In the genomic region with DNA sequence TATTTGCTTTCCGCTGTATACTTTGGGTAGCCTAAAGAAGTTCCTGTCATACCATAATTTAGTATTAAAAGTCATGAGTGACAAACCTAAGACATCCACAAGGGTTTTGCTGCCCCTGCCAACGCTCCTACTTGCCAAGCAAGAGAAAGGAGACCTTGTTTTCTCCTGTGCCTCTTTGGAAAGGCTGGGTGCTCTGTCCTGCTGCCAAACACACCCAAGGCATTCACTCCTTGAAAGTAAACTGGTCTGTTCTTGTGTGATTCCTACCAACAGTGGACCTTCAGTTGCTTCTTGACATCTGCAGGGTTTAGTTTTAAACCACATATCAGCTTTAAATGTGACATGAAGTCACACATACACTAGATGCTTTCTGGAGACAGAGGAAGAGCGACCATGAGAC, we compare ENCODE assay signal across 18 cellular contexts.
"Had no signal": no experiment of that assay in that cellular context is flagged by ENCODE, and none has a peak within 500 bp of the region (broad histone marks: within the 10 kb centered on the region; RNA-seq: fewer than 3 reads in every experiment).

No MANE protein-coding gene starts in this region.

- H3K27me3 ChIP-seq: esophagus squamous epithelium, gastroesophageal sphincter, spleen, stomach had no signal

- H3K9me3 Mint-ChIP-seq: effector memory CD8-positive, alpha-beta T cell had no signal

- H3K4me3 Mint-ChIP-seq: central memory CD8-positive, alpha-beta T cell; dendritic cell treated with granulocyte-macrophage colony-stimulating factor and Interleukin-4, amounts not matched to agents 40 ng/mL and 50 ng/mL, for 4 days; effector memory CD8-positive, alpha-beta T cell; natural killer cell had no signal

- H3K9me3 ChIP-seq: gastroesophageal sphincter, psoas muscle, thoracic aorta had no signal

- H3K4me3 ChIP-seq: esophagus squamous epithelium, gastroesophageal sphincter, psoas muscle, spleen, stomach, thoracic aorta had no signal

- ATAC-seq: effector memory CD8-positive, alpha-beta T cell; gastroesophageal sphincter; natural killer cell; psoas muscle; sciatic nerve had no signal

- H3K36me3 ChIP-seq: thoracic aorta had no signal

- H3K27ac Mint-ChIP-seq: dendritic cell treated with granulocyte-macrophage colony-stimulating factor and Interleukin-4, amounts not matched to agents 40 ng/mL and 50 ng/mL, for 4 days; effector memory CD8-positive, alpha-beta T cell; natural killer cell had no signal

- H3K4me1 ChIP-seq: esophagus squamous epithelium, gastroesophageal sphincter, parathyroid adenoma, psoas muscle, spleen, stomach had no signal

- H3K27me3 Mint-ChIP-seq: central memory CD8-positive, alpha-beta T cell; dendritic cell treated with granulocyte-macrophage colony-stimulating factor and Interleukin-4, amounts not matched to agents 40 ng/mL and 50 ng/mL, for 4 days; effector memory CD8-positive, alpha-beta T cell had no signal

- H3K27ac ChIP-seq: esophagus squamous epithelium, gastroesophageal sphincter, parathyroid adenoma, psoas muscle, spleen, stomach, thoracic aorta had no signal

- H3K4me1 Mint-ChIP-seq: central memory CD8-positive, alpha-beta T cell had no signal

- H3K9ac ChIP-seq: parathyroid adenoma had no signal

- DNase-seq: effector memory CD8-positive, alpha-beta T cell; esophagus squamous epithelium; foreskin fibroblast; hippocampal formation; mammary epithelial cell; natural killer cell; occipital lobe; psoas muscle; spleen; stimulated activated naive CD4-positive, alpha-beta T cell; stomach; trophoblast cell had no signal
